ENCODE assay signal across 8 cellular contexts in genomic region chr19:1406818-1407661, GRCh38. TPM values are rescaled to one million over a fixed set of nuclear protein-coding genes. Genes with fewer than 3 reads are reported as not detected.
DNase-seq lines count a peak whose midpoint lies in the region; ATAC-seq, FAIRE-seq and TF ChIP-seq lines count a peak whose summit lies in the region.

TSS of gene DAZAP1 (plus strand) at chr19:1407586. CDS start at chr19:1407774, 188 bp downstream.

- no peaks in the 10 kb centered on the region for H3K9me2 ChIP-seq in Loucy (replicated peaks; ENCODE audit: low read depth, low read length)

- peaks cover 6% of the 10 kb centered on the region for H3K36me3 Mint-ChIP-seq in nephron progenitor cell (ENCODE audit: low read depth)

- peaks cover 42% of the 10 kb centered on the region for H4K20me1 ChIP-seq in Loucy (ENCODE audit: insufficient read depth, low read length, poor library complexity, severe bottlenecking)

- H3K9ac ChIP-seq in Loucy (ENCODE audit: low read depth, low read length, poor library complexity, severe bottlenecking), result peak within 1 kb of the TSS; percentile 99

- H3K4me3 Mint-ChIP-seq in nephron progenitor cell, result peak within 1 kb of the TSS; percentile 91
- peak within 1 kb of the TSS; percentile 76 to 97 for H3K4me3 Mint-ChIP-seq in stimulated activated naive CD8-positive, alpha-beta T cell treated with anti-CD3 and anti-CD28 coated beads, Interleukin-15, amount 100 ng/mL, for 72 hours

- no peaks in the 10 kb centered on the region for H3K36me3 ChIP-seq in Loucy (ENCODE audit: insufficient read depth, low read length)

- H3K4me1 Mint-ChIP-seq in nephron progenitor cell, result peaks cover 45% of the 10 kb centered on the region
- H3K4me1 Mint-ChIP-seq in stimulated activated naive CD8-positive, alpha-beta T cell treated with anti-CD3 and anti-CD28 coated beads, Interleukin-15, amount 100 ng/mL, for 72 hours, result peaks cover 57% of the 10 kb centered on the region

- H3K9me3 Mint-ChIP-seq in nephron progenitor cell, result no peaks in the 10 kb centered on the region
- no peaks in the 10 kb centered on the region for H3K9me3 Mint-ChIP-seq in stimulated activated naive CD8-positive, alpha-beta T cell treated with anti-CD3 and anti-CD28 coated beads, Interleukin-15, amount 100 ng/mL, for 72 hours

- peak; percentile 99 for DNase-seq in ELF-1 (ENCODE audit: low read depth, low spot score)
- peak; percentile 96 for DNase-seq in H54 (ENCODE audit: insufficient read length, low spot score)
- DNase-seq in activated effector memory CD4-positive, alpha-beta T cell treated with Interleukin-2 at 50 U/mL for 16 hours, result peak; percentile 100
- peak; percentile 97 for DNase-seq in fibroblast of the aortic adventitia (ENCODE audit: low read depth)
- peak; percentile 99 for DNase-seq in nephron progenitor cell
- peak; percentile 100 for DNase-seq in stimulated activated naive CD8-positive, alpha-beta T cell treated with anti-CD3 and anti-CD28 coated beads, Interleukin-15, amount 100 ng/mL, for 72 hours

- H3K4me1 ChIP-seq in Loucy (ENCODE audit: insufficient read depth, low read length, poor library complexity, severe bottlenecking), result peaks cover 35% of the 10 kb centered on the region

- peaks cover 6% of the 10 kb centered on the region for H3K27me3 ChIP-seq in Loucy (ENCODE audit: insufficient read depth, low read length, poor library complexity, severe bottlenecking)

- FAIRE-seq in H54 (lab: Jason Lieb, UNC), result peak; percentile 15

- H3K27ac Mint-ChIP-seq in nephron progenitor cell, result no peak within 1 kb of the TSS
- peak within 1 kb of the TSS; percentile 74 to 98 for H3K27ac Mint-ChIP-seq in stimulated activated naive CD8-positive, alpha-beta T cell treated with anti-CD3 and anti-CD28 coated beads, Interleukin-15, amount 100 ng/mL, for 72 hours

- peak; percentile 86 for ATAC-seq in stimulated activated naive CD8-positive, alpha-beta T cell treated with anti-CD3 and anti-CD28 coated beads, Interleukin-15, amount 100 ng/mL, for 72 hours

- H2AFZ ChIP-seq in Loucy (ENCODE audit: low read length), result peak within 1 kb of the TSS; percentile 81

- peak within 1 kb of the TSS; percentile 95 for H3K4me2 ChIP-seq in Loucy (ENCODE audit: low read depth, low read length, poor library complexity, severe bottlenecking)

- no peaks in the 10 kb centered on the region for H3K9me3 ChIP-seq in Loucy (ENCODE audit: insufficient read depth, low read depth, low read length)

- H3F3A ChIP-seq in Loucy (ENCODE audit: low read depth), result no peaks in the 10 kb centered on the region

- H3K27me3 Mint-ChIP-seq in nephron progenitor cell (ENCODE audit: low read depth, poor library complexity), result peaks cover 30% of the 10 kb centered on the region
- peaks cover 16% of the 10 kb centered on the region for H3K27me3 Mint-ChIP-seq in stimulated activated naive CD8-positive, alpha-beta T cell treated with anti-CD3 and anti-CD28 coated beads, Interleukin-15, amount 100 ng/mL, for 72 hours

- H3K79me2 ChIP-seq in Loucy (ENCODE audit: insufficient read depth, low read length), result peaks cover 45% of the 10 kb centered on the region

- TF ChIP-seq CTCF in Loucy (conservative IDR thresholded peaks at IDR 0.05; ENCODE audit: low read length) (peak; percentile 77), fibroblast of the aortic adventitia (IDR thresholded peaks at IDR 0.05; ENCODE audit: insufficient read depth, low read length) (peak; percentile 10), nephron progenitor cell (IDR thresholded peaks at IDR 0.05) (peak; percentile 20)

- TF ChIP-seq POLR2A in H54 (IDR thresholded peaks at IDR 0.05; ENCODE audit: low read depth, low read length), result peak; percentile 66
- TF ChIP-seq POLR2A in Raji (IDR thresholded peaks at IDR 0.05; ENCODE audit: insufficient read depth, low read depth, low read length), result peak; percentile 90

- H3K4me3 ChIP-seq in Loucy (ENCODE audit: low read length, poor library complexity, severe bottlenecking) (peak within 1 kb of the TSS; percentile 97), fibroblast of the aortic adventitia (ENCODE audit: low read depth, low read length) (peak within 1 kb of the TSS; percentile 79)

RNA-seq across cellular contexts. Expression of gene DAZAP1, which starts in this region (rescaled TPM):
- 17.3 and 43.8 TPM in 2 replicates for total RNA-seq in fibroblast of the aortic adventitia (ENCODE audit: low replicate concordance)

Comparison
In these comparisons a context has a peak if more than half of its experiments do, and no peak if none do; other contexts are left out.
1. Peak in every context shown above with its lines: DNase-seq, ATAC-seq and H3K4me3 ChIP-seq.
2. CTCF ChIP-seq: peak in every context shown above with its lines; median percentile 77 in Loucy; 20 in nephron progenitor cell; 10 in fibroblast of the aortic adventitia.